In genomic region chr5:146815423-146815822, GRCh38 we compare ENCODE assay signal across 22 cellular contexts.
"Had no signal": no experiment of that assay in that cellular context is flagged by ENCODE, and none has a peak within 500 bp of the region (broad histone marks: within the 10 kb centered on the region; RNA-seq: fewer than 3 reads in every experiment).

No MANE protein-coding gene starts in this region.

- H3K27ac ChIP-seq: ascending aorta, esophagus squamous epithelium, hepatocyte, left lung, thyroid gland, uterus had no signal

- H3K27ac Mint-ChIP-seq: activated CD4-positive, alpha-beta T cell treated with anti-CD3 and anti-CD28 coated beads, Interleukin-2, amount 10 ng/mL, durations not matched to agents 7 days and 5 days; activated naive CD4-positive, alpha-beta T cell treated with anti-CD3 and anti-CD28 coated beads, Interleukin-2, amount 50 U/mL, for 24 hours; activated T-cell treated with anti-CD3 and anti-CD28 coated beads, Interleukin-2, amount 50 U/mL, for 72 hours; mesothelial cell of epicardium; nephron progenitor cell had no signal

- H3K27me3 Mint-ChIP-seq: activated CD4-positive, alpha-beta T cell treated with anti-CD3 and anti-CD28 coated beads, Interleukin-2, amount 10 ng/mL, durations not matched to agents 7 days and 5 days had no signal

- H3K9me3 Mint-ChIP-seq: activated CD4-positive, alpha-beta T cell treated with anti-CD3 and anti-CD28 coated beads, Interleukin-2, amount 10 ng/mL, durations not matched to agents 7 days and 5 days; activated naive CD4-positive, alpha-beta T cell treated with anti-CD3 and anti-CD28 coated beads, Interleukin-2, amount 50 U/mL, for 24 hours; activated T-cell treated with anti-CD3 and anti-CD28 coated beads, Interleukin-2, amount 50 U/mL, for 72 hours; mesothelial cell of epicardium; nephron progenitor cell had no signal

- H3K4me1 Mint-ChIP-seq: mesothelial cell of epicardium, nephron progenitor cell had no signal

- H3K36me3 Mint-ChIP-seq: activated naive CD4-positive, alpha-beta T cell treated with anti-CD3 and anti-CD28 coated beads, Interleukin-2, amount 50 U/mL, for 24 hours had no signal

- ATAC-seq: activated CD4-positive, CD25-positive, alpha-beta regulatory T cell treated with anti-CD3 and anti-CD28 coated beads, Interleukin-2, amount 50 U/mL, for 24 hours; activated T-cell treated with anti-CD3 and anti-CD28 coated beads, Interleukin-2, amount 50 U/mL, for 72 hours; left lung had no signal

- H3K4me3 Mint-ChIP-seq: activated CD4-positive, alpha-beta T cell treated with anti-CD3 and anti-CD28 coated beads, Interleukin-2, amount 10 ng/mL, durations not matched to agents 7 days and 5 days; activated naive CD4-positive, alpha-beta T cell treated with anti-CD3 and anti-CD28 coated beads, Interleukin-2, amount 50 U/mL, for 24 hours; activated T-cell treated with anti-CD3 and anti-CD28 coated beads, Interleukin-2, amount 50 U/mL, for 72 hours; mesothelial cell of epicardium; nephron progenitor cell had no signal

- DNase-seq: activated CD4-positive, alpha-beta T cell treated with anti-CD3 and anti-CD28 coated beads, Interleukin-2, amount 10 ng/mL, durations not matched to agents 7 days and 5 days; activated gamma-delta T cell; activated T-cell treated with anti-CD3 and anti-CD28 coated beads, Interleukin-2, amount 50 U/mL, for 72 hours; cerebellar nuclear complex; effector CD4-positive, alpha-beta T cell; esophagus squamous epithelium; kidney; left lung; nephron progenitor cell; occipital lobe; posterior cingulate gyrus; retina; stimulated activated naive CD4-positive, alpha-beta T cell treated with Interleukin-2 at 50 U/mL for 16 hours; T-helper 1 cell; T1000; thyroid gland; uterus had no signal
